ENCODE assay signal across 21 cellular contexts in the genomic region with DNA sequence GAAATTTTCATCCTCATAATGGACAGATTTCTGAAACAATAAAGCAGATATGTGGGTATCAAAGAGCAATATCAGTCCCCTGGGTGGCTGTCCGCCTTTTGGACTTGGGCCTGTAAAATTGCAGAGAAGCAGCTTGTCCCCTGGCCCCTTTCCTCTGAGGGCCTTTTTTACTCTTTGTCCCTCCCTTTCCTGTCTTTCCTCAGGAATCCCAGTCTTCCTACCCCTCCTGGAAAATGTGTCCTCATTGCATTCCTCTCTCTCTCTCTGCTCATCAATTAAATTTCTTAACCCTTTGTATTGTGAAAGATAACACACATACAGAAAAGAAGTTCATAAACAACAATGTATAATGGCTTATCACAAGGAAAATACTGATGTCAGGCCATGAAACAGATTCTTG. TPM values are rescaled to one million over a fixed set of nuclear protein-coding genes. Genes with fewer than 3 reads are reported as not detected.
"Had no signal": no experiment of that assay in that cellular context is flagged by ENCODE, and none has a peak within 500 bp of the region (broad histone marks: within the 10 kb centered on the region; RNA-seq: fewer than 3 reads in every experiment).

No MANE protein-coding gene starts in this region.

- DNase-seq: activated CD4-positive, alpha-beta T cell treated with anti-CD3 and anti-CD28 coated beads, Interleukin-2, amount 50 U/mL, for 1 hour; activated naive CD8-positive, alpha-beta T cell treated with anti-CD3 and anti-CD28 coated beads, Interleukin-2, amount 10 ng/mL, durations not matched to agents 7 days and 5 days; effector memory CD4-positive, alpha-beta T cell; gastrocnemius medialis; heart left ventricle; left colon; naive B cell; nucleus accumbens; stimulated activated CD4-positive, alpha-beta T cell treated with anti-CD3 and anti-CD28 coated beads, Interleukin-4, amount 100 ng/mL, for 4 hours; stimulated activated CD8-positive, alpha-beta memory T cell treated with anti-CD3 and anti-CD28 coated beads, Interleukin-4, amount 100 ng/mL, for 48 hours; stimulated activated naive CD8-positive, alpha-beta T cell treated with anti-CD3 and anti-CD28 coated beads, Interleukin-15, Interleukin-2, amounts not matched to agents 100 U/mL and 50 U/mL, for 24 hours had no signal

- H3K9me3 Mint-ChIP-seq: activated naive CD8-positive, alpha-beta T cell treated with anti-CD3 and anti-CD28 coated beads, Interleukin-2, amount 10 ng/mL, durations not matched to agents 7 days and 5 days; activated T-helper 1 cell treated with anti-CD3 and anti-CD28 coated beads, Interleukin-12 subunit alpha, Interleukin-12 subunit beta, Interleukin-2, Interleukin-4 antibody, amounts not matched to agents 30 ng/mL and 10 ng/mL and 1 ng/mL, durations not matched to agents 14 hours and 24 hours and 36 hours; dendritic cell treated with granulocyte-macrophage colony-stimulating factor and Interleukin-4, amounts not matched to agents 40 ng/mL and 50 ng/mL, for 4 days had no signal

- H3K27me3 ChIP-seq: gastrocnemius medialis, right atrium auricular region had no signal

- H3K27ac ChIP-seq: epithelial cell of prostate, gastrocnemius medialis, heart left ventricle, right atrium auricular region, skin epidermis, suprapubic skin had no signal

- ATAC-seq: activated CD4-positive, CD25-positive, alpha-beta regulatory T cell treated with anti-CD3 and anti-CD28 coated beads, Interleukin-2, amount 50 U/mL, for 24 hours; gastrocnemius medialis; heart left ventricle; left colon; stimulated activated naive CD8-positive, alpha-beta T cell treated with anti-CD3 and anti-CD28 coated beads, Interleukin-15, Interleukin-2, amounts not matched to agents 100 U/mL and 50 U/mL, for 24 hours had no signal

- H3K9me3 ChIP-seq: gastrocnemius medialis, right atrium auricular region, suprapubic skin had no signal

- H3K27me3 Mint-ChIP-seq: progenitor cell of endocrine pancreas had no signal

- H3K4me3 Mint-ChIP-seq: activated naive CD8-positive, alpha-beta T cell treated with anti-CD3 and anti-CD28 coated beads, Interleukin-2, amount 10 ng/mL, durations not matched to agents 7 days and 5 days; activated T-helper 1 cell treated with anti-CD3 and anti-CD28 coated beads, Interleukin-12 subunit alpha, Interleukin-12 subunit beta, Interleukin-2, Interleukin-4 antibody, amounts not matched to agents 30 ng/mL and 10 ng/mL and 1 ng/mL, durations not matched to agents 14 hours and 24 hours and 36 hours; dendritic cell treated with granulocyte-macrophage colony-stimulating factor and Interleukin-4, amounts not matched to agents 40 ng/mL and 50 ng/mL, for 4 days had no signal

- H3K4me3 ChIP-seq: gastrocnemius medialis, heart left ventricle, lung, right atrium auricular region, skin epidermis, suprapubic skin had no signal

- H3K4me1 Mint-ChIP-seq: activated naive CD8-positive, alpha-beta T cell treated with anti-CD3 and anti-CD28 coated beads, Interleukin-2, amount 10 ng/mL, durations not matched to agents 7 days and 5 days had no signal

- H3K36me3 Mint-ChIP-seq: activated naive CD8-positive, alpha-beta T cell treated with anti-CD3 and anti-CD28 coated beads, Interleukin-2, amount 10 ng/mL, durations not matched to agents 7 days and 5 days; naive B cell had no signal

- H3K27ac Mint-ChIP-seq: activated naive CD8-positive, alpha-beta T cell treated with anti-CD3 and anti-CD28 coated beads, Interleukin-2, amount 10 ng/mL, durations not matched to agents 7 days and 5 days; activated T-helper 1 cell treated with anti-CD3 and anti-CD28 coated beads, Interleukin-12 subunit alpha, Interleukin-12 subunit beta, Interleukin-2, Interleukin-4 antibody, amounts not matched to agents 30 ng/mL and 10 ng/mL and 1 ng/mL, durations not matched to agents 14 hours and 24 hours and 36 hours; dendritic cell treated with granulocyte-macrophage colony-stimulating factor and Interleukin-4, amounts not matched to agents 40 ng/mL and 50 ng/mL, for 4 days; naive B cell had no signal

- H3K36me3 ChIP-seq: gastrocnemius medialis, heart left ventricle, right atrium auricular region, suprapubic skin had no signal

RNA-seq across cellular contexts. Expression of a gene that starts 3.0 kb away (rescaled TPM):
- total RNA-seq: activated CD8-positive, alpha-beta memory T cell treated with anti-CD3 and anti-CD28 coated beads for 36 hours; activated naive CD8-positive, alpha-beta T cell treated with anti-CD3 and anti-CD28 coated beads, Interleukin-2, amount 10 ng/mL, durations not matched to agents 7 days and 5 days; activated T-helper 1 cell treated with anti-CD3 and anti-CD28 coated beads, Interleukin-12 subunit alpha, Interleukin-12 subunit beta, Interleukin-2, Interleukin-4 antibody, amounts not matched to agents 30 ng/mL and 10 ng/mL and 1 ng/mL, durations not matched to agents 14 hours and 24 hours and 36 hours had no signal
